In the genomic region with DNA sequence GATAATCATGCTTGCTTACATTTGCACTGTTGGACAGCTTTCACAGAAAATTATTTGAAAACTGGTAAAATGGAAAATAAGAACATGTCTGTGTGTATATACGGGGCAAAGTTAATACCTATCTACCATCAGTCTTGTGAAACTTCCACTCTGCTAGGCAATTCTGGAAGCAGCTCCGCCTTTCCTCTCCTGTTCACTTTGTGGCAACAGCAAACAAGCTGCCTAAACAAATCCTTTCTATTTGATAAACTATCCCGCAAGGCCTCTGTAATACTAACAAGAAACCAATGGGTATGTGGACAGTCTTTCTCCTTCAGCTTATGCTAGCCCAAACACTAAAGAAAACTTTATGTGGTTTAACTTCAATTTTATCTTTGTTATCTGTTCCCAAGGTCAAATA, we compare ENCODE assay signal across 2 cellular contexts.
TF ChIP-seq lines count a peak whose summit lies in the region.

No MANE protein-coding gene starts in this region.

TF ChIP-seq in WTC11, 78 proteins besides CTCF, POLR2A, EP300 and RAD21 (continued from another document):
- TF ChIP-seq, protein P1, sequence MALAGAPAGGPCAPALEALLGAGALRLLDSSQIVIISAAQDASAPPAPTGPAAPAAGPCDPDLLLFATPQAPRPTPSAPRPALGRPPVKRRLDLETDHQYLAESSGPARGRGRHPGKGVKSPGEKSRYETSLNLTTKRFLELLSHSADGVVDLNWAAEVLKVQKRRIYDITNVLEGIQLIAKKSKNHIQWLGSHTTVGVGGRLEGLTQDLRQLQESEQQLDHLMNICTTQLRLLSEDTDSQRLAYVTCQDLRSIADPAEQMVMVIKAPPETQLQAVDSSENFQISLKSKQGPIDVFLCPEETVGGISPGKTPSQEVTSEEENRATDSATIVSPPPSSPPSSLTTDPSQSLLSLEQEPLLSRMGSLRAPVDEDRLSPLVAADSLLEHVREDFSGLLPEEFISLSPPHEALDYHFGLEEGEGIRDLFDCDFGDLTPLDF (CRISPR knock-in tag; IDR thresholded peaks at IDR 0.05), result no peak
- TF ChIP-seq ZNF671 (CRISPR knock-in tag; IDR thresholded peaks at IDR 0.05), result no peak
- no peak for TF ChIP-seq ETV6 (CRISPR knock-in tag; IDR thresholded peaks at IDR 0.05)

TF ChIP-seq in HepG2, 621 proteins besides CTCF, POLR2A, EP300 and RAD21 (continued from another document):
- TF ChIP-seq, protein P2, sequence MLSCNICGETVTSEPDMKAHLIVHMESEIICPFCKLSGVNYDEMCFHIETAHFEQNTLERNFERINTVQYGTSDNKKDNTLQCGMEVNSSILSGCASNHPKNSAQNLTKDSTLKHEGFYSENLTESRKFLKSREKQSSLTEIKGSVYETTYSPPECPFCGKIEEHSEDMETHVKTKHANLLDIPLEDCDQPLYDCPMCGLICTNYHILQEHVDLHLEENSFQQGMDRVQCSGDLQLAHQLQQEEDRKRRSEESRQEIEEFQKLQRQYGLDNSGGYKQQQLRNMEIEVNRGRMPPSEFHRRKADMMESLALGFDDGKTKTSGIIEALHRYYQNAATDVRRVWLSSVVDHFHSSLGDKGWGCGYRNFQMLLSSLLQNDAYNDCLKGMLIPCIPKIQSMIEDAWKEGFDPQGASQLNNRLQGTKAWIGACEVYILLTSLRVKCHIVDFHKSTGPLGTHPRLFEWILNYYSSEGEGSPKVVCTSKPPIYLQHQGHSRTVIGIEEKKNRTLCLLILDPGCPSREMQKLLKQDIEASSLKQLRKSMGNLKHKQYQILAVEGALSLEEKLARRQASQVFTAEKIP (CRISPR knock-in tag; IDR thresholded peaks at IDR 0.05; ENCODE audit: borderline replicate concordance), result no peak
- TF ChIP-seq FOSL1 (CRISPR knock-in tag; IDR thresholded peaks at IDR 0.05; ENCODE audit: borderline replicate concordance) (no peak), SP5 (CRISPR knock-in tag; IDR thresholded peaks at IDR 0.05; ENCODE audit: borderline replicate concordance, low read depth) (peak; percentile 68; the same call in 1 of the 2 replicates), TCF7 (IDR thresholded peaks at IDR 0.05; ENCODE audit: low read depth) (no peak), ZNF629 (CRISPR knock-in tag; conservative IDR thresholded peaks at IDR 0.05) (peak; percentile 70), CEBPG (CRISPR knock-in tag; IDR thresholded peaks at IDR 0.05) (peak; percentile 14; the same call in 1 of the 2 replicates), CC2D1A (CRISPR knock-in tag; IDR thresholded peaks at IDR 0.05) (no peak), SRF (IDR thresholded peaks at IDR 0.05; ENCODE audit: low read depth, low read length) (no peak), SNAPC2 (CRISPR knock-in tag; IDR thresholded peaks at IDR 0.05) (no peak), FOXJ3 (CRISPR knock-in tag; IDR thresholded peaks at IDR 0.05; ENCODE audit: borderline replicate concordance) (peak; percentile 25; the same call in 1 of the 2 replicates), ARNTL (CRISPR knock-in tag; IDR thresholded peaks at IDR 0.05) (no peak)
- TF ChIP-seq, protein P3, sequence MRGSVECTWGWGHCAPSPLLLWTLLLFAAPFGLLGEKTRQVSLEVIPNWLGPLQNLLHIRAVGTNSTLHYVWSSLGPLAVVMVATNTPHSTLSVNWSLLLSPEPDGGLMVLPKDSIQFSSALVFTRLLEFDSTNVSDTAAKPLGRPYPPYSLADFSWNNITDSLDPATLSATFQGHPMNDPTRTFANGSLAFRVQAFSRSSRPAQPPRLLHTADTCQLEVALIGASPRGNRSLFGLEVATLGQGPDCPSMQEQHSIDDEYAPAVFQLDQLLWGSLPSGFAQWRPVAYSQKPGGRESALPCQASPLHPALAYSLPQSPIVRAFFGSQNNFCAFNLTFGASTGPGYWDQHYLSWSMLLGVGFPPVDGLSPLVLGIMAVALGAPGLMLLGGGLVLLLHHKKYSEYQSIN (CRISPR knock-in tag; IDR thresholded peaks at IDR 0.05; ENCODE audit: borderline replicate concordance), result no peak
- TF ChIP-seq, protein P4, sequence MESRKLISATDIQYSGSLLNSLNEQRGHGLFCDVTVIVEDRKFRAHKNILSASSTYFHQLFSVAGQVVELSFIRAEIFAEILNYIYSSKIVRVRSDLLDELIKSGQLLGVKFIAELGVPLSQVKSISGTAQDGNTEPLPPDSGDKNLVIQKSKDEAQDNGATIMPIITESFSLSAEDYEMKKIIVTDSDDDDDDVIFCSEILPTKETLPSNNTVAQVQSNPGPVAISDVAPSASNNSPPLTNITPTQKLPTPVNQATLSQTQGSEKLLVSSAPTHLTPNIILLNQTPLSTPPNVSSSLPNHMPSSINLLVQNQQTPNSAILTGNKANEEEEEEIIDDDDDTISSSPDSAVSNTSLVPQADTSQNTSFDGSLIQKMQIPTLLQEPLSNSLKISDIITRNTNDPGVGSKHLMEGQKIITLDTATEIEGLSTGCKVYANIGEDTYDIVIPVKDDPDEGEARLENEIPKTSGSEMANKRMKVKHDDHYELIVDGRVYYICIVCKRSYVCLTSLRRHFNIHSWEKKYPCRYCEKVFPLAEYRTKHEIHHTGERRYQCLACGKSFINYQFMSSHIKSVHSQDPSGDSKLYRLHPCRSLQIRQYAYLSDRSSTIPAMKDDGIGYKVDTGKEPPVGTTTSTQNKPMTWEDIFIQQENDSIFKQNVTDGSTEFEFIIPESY (CRISPR knock-in tag; IDR thresholded peaks at IDR 0.05), result peak; percentile 74; the same call in 1 of the 2 replicates
- TF ChIP-seq, protein P5, sequence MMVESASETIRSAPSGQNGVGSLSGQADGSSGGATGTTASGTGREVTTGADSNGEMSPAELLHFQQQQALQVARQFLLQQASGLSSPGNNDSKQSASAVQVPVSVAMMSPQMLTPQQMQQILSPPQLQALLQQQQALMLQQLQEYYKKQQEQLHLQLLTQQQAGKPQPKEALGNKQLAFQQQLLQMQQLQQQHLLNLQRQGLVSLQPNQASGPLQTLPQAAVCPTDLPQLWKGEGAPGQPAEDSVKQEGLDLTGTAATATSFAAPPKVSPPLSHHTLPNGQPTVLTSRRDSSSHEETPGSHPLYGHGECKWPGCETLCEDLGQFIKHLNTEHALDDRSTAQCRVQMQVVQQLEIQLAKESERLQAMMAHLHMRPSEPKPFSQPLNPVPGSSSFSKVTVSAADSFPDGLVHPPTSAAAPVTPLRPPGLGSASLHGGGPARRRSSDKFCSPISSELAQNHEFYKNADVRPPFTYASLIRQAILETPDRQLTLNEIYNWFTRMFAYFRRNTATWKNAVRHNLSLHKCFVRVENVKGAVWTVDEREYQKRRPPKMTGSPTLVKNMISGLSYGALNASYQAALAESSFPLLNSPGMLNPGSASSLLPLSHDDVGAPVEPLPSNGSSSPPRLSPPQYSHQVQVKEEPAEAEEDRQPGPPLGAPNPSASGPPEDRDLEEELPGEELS (CRISPR knock-in tag; IDR thresholded peaks at IDR 0.05), result peak; percentile 65; the same call in 1 of the 2 replicates
- TF ChIP-seq, protein P6, sequence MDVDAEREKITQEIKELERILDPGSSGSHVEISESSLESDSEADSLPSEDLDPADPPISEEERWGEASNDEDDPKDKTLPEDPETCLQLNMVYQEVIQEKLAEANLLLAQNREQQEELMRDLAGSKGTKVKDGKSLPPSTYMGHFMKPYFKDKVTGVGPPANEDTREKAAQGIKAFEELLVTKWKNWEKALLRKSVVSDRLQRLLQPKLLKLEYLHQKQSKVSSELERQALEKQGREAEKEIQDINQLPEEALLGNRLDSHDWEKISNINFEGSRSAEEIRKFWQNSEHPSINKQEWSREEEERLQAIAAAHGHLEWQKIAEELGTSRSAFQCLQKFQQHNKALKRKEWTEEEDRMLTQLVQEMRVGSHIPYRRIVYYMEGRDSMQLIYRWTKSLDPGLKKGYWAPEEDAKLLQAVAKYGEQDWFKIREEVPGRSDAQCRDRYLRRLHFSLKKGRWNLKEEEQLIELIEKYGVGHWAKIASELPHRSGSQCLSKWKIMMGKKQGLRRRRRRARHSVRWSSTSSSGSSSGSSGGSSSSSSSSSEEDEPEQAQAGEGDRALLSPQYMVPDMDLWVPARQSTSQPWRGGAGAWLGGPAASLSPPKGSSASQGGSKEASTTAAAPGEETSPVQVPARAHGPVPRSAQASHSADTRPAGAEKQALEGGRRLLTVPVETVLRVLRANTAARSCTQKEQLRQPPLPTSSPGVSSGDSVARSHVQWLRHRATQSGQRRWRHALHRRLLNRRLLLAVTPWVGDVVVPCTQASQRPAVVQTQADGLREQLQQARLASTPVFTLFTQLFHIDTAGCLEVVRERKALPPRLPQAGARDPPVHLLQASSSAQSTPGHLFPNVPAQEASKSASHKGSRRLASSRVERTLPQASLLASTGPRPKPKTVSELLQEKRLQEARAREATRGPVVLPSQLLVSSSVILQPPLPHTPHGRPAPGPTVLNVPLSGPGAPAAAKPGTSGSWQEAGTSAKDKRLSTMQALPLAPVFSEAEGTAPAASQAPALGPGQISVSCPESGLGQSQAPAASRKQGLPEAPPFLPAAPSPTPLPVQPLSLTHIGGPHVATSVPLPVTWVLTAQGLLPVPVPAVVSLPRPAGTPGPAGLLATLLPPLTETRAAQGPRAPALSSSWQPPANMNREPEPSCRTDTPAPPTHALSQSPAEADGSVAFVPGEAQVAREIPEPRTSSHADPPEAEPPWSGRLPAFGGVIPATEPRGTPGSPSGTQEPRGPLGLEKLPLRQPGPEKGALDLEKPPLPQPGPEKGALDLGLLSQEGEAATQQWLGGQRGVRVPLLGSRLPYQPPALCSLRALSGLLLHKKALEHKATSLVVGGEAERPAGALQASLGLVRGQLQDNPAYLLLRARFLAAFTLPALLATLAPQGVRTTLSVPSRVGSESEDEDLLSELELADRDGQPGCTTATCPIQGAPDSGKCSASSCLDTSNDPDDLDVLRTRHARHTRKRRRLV (CRISPR knock-in tag; IDR thresholded peaks at IDR 0.05), result no peak
